ENCODE assay signal across 8 cellular contexts in genomic region chr22:44497904-44498242, GRCh38. TPM values are rescaled to one million over a fixed set of nuclear protein-coding genes. Genes with fewer than 3 reads are reported as not detected.
DNase-seq lines count a peak whose midpoint lies in the region; ATAC-seq, FAIRE-seq and TF ChIP-seq lines count a peak whose summit lies in the region.

RTL6 (minus strand) TSS chr22:44498233; CDS start chr22:44497556, 677 bp downstream.

- H3K27ac Mint-ChIP-seq in neural crest cell (ENCODE audit: unreplicated experiment), result peak within 1 kb of the TSS; percentile 97

- no peak for FAIRE-seq in GM19239 (lab: Jason Lieb, UNC)

- peaks cover 31% of the 10 kb centered on the region for H3K36me3 Mint-ChIP-seq in neural crest cell (ENCODE audit: low read depth)

- H3K27me3 ChIP-seq in RWPE2 (ENCODE audit: insufficient read depth, poor library complexity, severe bottlenecking), result no peaks in the 10 kb centered on the region

- peak within 1 kb of the TSS; percentile 88 for H3K4me3 ChIP-seq in RWPE2 (ENCODE audit: severe bottlenecking)
- peak within 1 kb of the TSS; percentile 74 for H3K4me3 ChIP-seq in epithelial cell of proximal tubule (ENCODE audit: low read depth, low read length)

- ATAC-seq in GM21360 (IDR thresholded peaks at IDR 0.05; ENCODE audit: unreplicated experiment) (peak; percentile 39), RWPE2 (ENCODE audit: low read depth) (no peak; the same call in 1 of the 3 replicates), GM21619 (IDR thresholded peaks at IDR 0.05; ENCODE audit: unreplicated experiment) (no peak)

- DNase-seq in RWPE2 (ENCODE audit: low spot score) (peak; percentile 70), epithelial cell of proximal tubule (ENCODE audit: low read depth) (no peak), neural crest cell (ENCODE audit: low read depth, low spot score) (no peak), NCI-H2171 treated with DMSO at 0.1 percent for 48 hours (lab: John Stamatoyannopoulos, UW) (no peak), NCI-H1930 (lab: John Stamatoyannopoulos, UW) (no peak), GM19239 (ENCODE audit: insufficient read length, low spot score) (no peak)

- peak within 1 kb of the TSS; percentile 82 for H3K4me3 Mint-ChIP-seq in neural crest cell

- peaks cover 11% of the 10 kb centered on the region for H3K4me1 Mint-ChIP-seq in neural crest cell

- H3K27ac ChIP-seq in RWPE2 (ENCODE audit: poor library complexity, severe bottlenecking), result peak within 1 kb of the TSS; percentile 37

- H3K9me3 ChIP-seq in RWPE2 (ENCODE audit: severe bottlenecking), result no peaks in the 10 kb centered on the region

- TF ChIP-seq CTCF in RWPE2 (IDR thresholded peaks at IDR 0.05; ENCODE audit: poor library complexity, severe bottlenecking) (no peak), epithelial cell of proximal tubule (conservative IDR thresholded peaks at IDR 0.05; ENCODE audit: low read depth, low read length) (no peak), neural crest cell (conservative IDR thresholded peaks at IDR 0.05) (no peak)

- peaks cover 6% of the 10 kb centered on the region for H3K27me3 Mint-ChIP-seq in neural crest cell (ENCODE audit: low read depth)

- peaks cover 21% of the 10 kb centered on the region for H3K36me3 ChIP-seq in RWPE2 (ENCODE audit: low read depth)

- no peaks in the 10 kb centered on the region for H3K4me1 ChIP-seq in RWPE2 (ENCODE audit: insufficient read depth, poor library complexity, severe bottlenecking)

- peaks cover 10% of the 10 kb centered on the region for H3K9me3 Mint-ChIP-seq in neural crest cell

RNA-seq across cellular contexts. Expression of gene RTL6, which starts in this region (rescaled TPM):
- total RNA-seq in epithelial cell of proximal tubule (25.3 and 25.4 TPM in 2 replicates), neural crest cell (45.0 and 45.6 TPM in 2 replicates)
